Comparison of ENCODE assay signal across 30 cellular contexts in genomic region chr1:226867461-226868054, GRCh38.
"Had no signal": no experiment of that assay in that cellular context is flagged by ENCODE, and none has a peak within 500 bp of the region (broad histone marks: within the 10 kb centered on the region; RNA-seq: fewer than 3 reads in every experiment).

No MANE protein-coding gene starts in this region.

- H3K4me3 ChIP-seq: cardiac muscle cell, coronary artery, dorsolateral prefrontal cortex, heart right ventricle, neural progenitor cell, stomach, thyroid gland, upper lobe of left lung, vagina had no signal

- H3K36me3 ChIP-seq: cardiac muscle cell, heart right ventricle, neural progenitor cell, stomach, thyroid gland, upper lobe of left lung, vagina had no signal

- H3K27me3 ChIP-seq: cardiac muscle cell, dorsolateral prefrontal cortex, foreskin keratinocyte, heart right ventricle, stomach, thyroid gland, upper lobe of left lung, vagina had no signal

- H3K9me3 ChIP-seq: heart right ventricle, stomach, thyroid gland, upper lobe of left lung, vagina had no signal

- H3K27ac ChIP-seq: cardiac muscle cell, coronary artery, dorsolateral prefrontal cortex, foreskin keratinocyte, heart right ventricle, neural progenitor cell, parathyroid adenoma, stomach, thyroid gland, upper lobe of left lung, vagina had no signal

- H3K9ac ChIP-seq: neural progenitor cell, parathyroid adenoma had no signal

- ATAC-seq: activated CD8-positive, alpha-beta T cell treated with anti-CD3 and anti-CD28 coated beads for 36 hours; esophagus mucosa; foreskin keratinocyte; heart right ventricle; left cardiac atrium; naive thymus-derived CD4-positive, alpha-beta T cell; right cardiac atrium; stimulated activated naive B cell treated with anti-CD40 and anti-IgM and Interleukin-4, amounts not matched to agents 10 μg/mL and 1 μg/mL and 100 μg/mL, for 72 hours; T-helper 17 cell had no signal

- DNase-seq: activated CD4-positive, alpha-beta T cell treated with anti-CD3 and anti-CD28 coated beads for 1 hour; activated CD4-positive, alpha-beta T cell treated with anti-CD3 and anti-CD28 coated beads, Interleukin-2, amount 50 U/mL, for 1 hour; activated CD8-positive, alpha-beta T cell treated with anti-CD3 and anti-CD28 coated beads for 36 hours; activated effector memory CD4-positive, alpha-beta T cell treated with Interleukin-2 at 50 U/mL for 16 hours; activated naive CD4-positive, alpha-beta T cell treated with Interleukin-2 at 50 U/mL for 16 hours; anterior cingulate cortex; dorsolateral prefrontal cortex; effector memory CD4-positive, alpha-beta T cell; foreskin keratinocyte; heart right ventricle; left cardiac atrium; midbrain; naive thymus-derived CD4-positive, alpha-beta T cell; occipital lobe; right cardiac atrium; stimulated activated CD4-positive, alpha-beta T cell treated with anti-CD3 and anti-CD28 coated beads, Interleukin-15, amount 100 ng/mL, for 24 hours; stimulated activated CD4-positive, alpha-beta T cell treated with anti-CD3 and anti-CD28 coated beads, Interleukin-2, amount 100 ng/mL, for 24 hours; stimulated activated naive B cell treated with anti-CD40 and anti-IgM and Interleukin-4, amounts not matched to agents 10 μg/mL and 1 μg/mL and 100 μg/mL, for 72 hours; stomach; T-helper 17 cell; T1000; thyroid gland; upper lobe of left lung had no signal

- H3K4me3 Mint-ChIP-seq: activated CD8-positive, alpha-beta T cell treated with anti-CD3 and anti-CD28 coated beads for 36 hours; activated naive CD8-positive, alpha-beta T cell; naive thymus-derived CD4-positive, alpha-beta T cell; neural progenitor cell; stimulated activated naive B cell treated with anti-CD40 and anti-IgM and Interleukin-4, amounts not matched to agents 10 μg/mL and 1 μg/mL and 100 μg/mL, for 72 hours; T-helper 17 cell had no signal

- H3K36me3 Mint-ChIP-seq: activated naive CD8-positive, alpha-beta T cell; naive thymus-derived CD4-positive, alpha-beta T cell; neural progenitor cell; stimulated activated naive B cell treated with anti-CD40 and anti-IgM and Interleukin-4, amounts not matched to agents 10 μg/mL and 1 μg/mL and 100 μg/mL, for 72 hours had no signal

- H3K9me3 Mint-ChIP-seq: activated CD8-positive, alpha-beta T cell treated with anti-CD3 and anti-CD28 coated beads for 36 hours; stimulated activated naive B cell treated with anti-CD40 and anti-IgM and Interleukin-4, amounts not matched to agents 10 μg/mL and 1 μg/mL and 100 μg/mL, for 72 hours had no signal

- H3K27ac Mint-ChIP-seq: activated CD8-positive, alpha-beta T cell treated with anti-CD3 and anti-CD28 coated beads for 36 hours; activated naive CD8-positive, alpha-beta T cell; naive thymus-derived CD4-positive, alpha-beta T cell; neural progenitor cell; stimulated activated naive B cell treated with anti-CD40 and anti-IgM and Interleukin-4, amounts not matched to agents 10 μg/mL and 1 μg/mL and 100 μg/mL, for 72 hours; T-helper 17 cell had no signal
